ENCODE assay signal across 19 cellular contexts in the genomic region with DNA sequence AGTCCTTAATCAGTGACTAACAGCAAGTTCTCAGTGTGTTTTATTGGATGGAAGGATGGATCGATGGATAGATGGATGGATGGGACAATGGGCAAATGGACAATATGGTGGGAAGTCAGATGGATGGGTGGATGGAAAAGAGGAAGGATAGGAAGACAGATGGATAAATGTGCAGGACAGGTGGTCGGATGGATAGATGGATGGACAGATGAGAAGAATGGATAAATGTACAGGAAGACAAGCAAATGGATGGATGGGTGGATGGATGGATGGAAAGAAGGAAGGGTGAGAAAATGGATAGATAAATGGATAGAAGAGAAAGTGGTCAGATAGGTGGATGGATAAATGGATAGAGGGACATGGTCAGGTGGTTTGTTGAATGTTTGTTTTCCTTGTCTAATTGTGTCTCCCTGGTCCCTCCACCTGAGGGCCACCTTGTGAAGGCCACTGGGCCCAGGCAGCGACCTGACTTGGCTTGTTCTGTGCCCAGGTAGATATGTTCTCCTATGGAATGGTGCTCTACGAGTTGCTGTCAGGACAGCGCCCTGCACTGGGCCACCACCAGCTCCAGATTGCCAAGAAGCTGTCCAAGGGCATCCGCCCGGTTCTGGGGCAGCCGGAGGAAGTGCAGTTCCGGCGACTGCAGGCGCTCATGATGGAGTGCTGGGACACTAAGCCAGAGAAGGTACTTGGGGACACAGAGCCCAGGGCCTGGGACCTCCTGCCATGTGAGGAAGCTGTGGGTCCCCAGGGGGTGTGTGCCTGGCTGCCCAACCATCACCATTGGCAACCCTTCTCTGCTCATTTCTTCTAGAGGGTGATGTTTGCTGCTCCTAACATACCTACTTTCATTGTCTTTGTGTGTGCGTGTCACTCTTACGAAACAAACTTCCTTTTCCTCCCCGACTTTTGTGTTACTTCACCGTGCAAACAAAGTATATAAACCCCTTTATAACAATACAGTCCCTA.
A peak's percentile ranks its signal among the peaks of the same experiment; 100 is the strongest.
DNase-seq lines count a peak whose midpoint lies in the region; ATAC-seq and TF ChIP-seq lines count a peak whose summit lies in the region.
"Had no signal": no experiment of that assay in that cellular context is flagged by ENCODE, and none has a peak within 500 bp of the region (broad histone marks: within the 10 kb centered on the region; RNA-seq: fewer than 3 reads in every experiment).

No MANE protein-coding gene starts in this region.

- H3K27ac Mint-ChIP-seq in memory B cell, result peak overlapping the region; percentile 1
- H3K27ac Mint-ChIP-seq: GM23338; naive thymus-derived CD4-positive, alpha-beta T cell; stimulated activated effector memory CD8-positive, alpha-beta T cell treated with anti-CD3 and anti-CD28 coated beads, Interleukin-12 subunit alpha, Interleukin-12 subunit beta, amount 100 ng/mL, for 72 hours had no signal

- DNase-seq in D341Med (ENCODE audit: low spot score), result peak; percentile 24
- DNase-seq in dermis blood vessel endothelial cell, result peak; percentile 64
- no peak for DNase-seq in memory B cell (ENCODE audit: low spot score in 2 of 2)
- DNase-seq in smooth muscle cell (lab: John Stamatoyannopoulos, UW; ENCODE audit: unreplicated experiment), result no peak
- DNase-seq: anterior cingulate cortex; foreskin fibroblast; left ventricle myocardium inferior; naive thymus-derived CD4-positive, alpha-beta T cell; NCI-H1436; NCI-H774; thyroid gland had no signal

- H3K9me3 ChIP-seq in HEK293 (ENCODE audit: control insufficient read depth, insufficient read depth, low read depth, low read length), result no peaks in the 10 kb centered on the region; the same call in 1 of the 2 replicates
- H3K9me3 ChIP-seq in smooth muscle cell (replicated peaks; ENCODE audit: low read depth), result no peaks in the 10 kb centered on the region
- H3K9me3 ChIP-seq: left ventricle myocardium inferior, thyroid gland had no signal

- WGBS in smooth muscle cell (ENCODE audit: low lambda C conversion rate), result 93% methylated on average over 15 of the region's 15 CpGs

- POLR2A ChIA-PET in HEK293 (lab: Yijun Ruan, JAX), result no interaction called here

- H3F3A ChIP-seq in smooth muscle cell (ENCODE audit: low read depth), result no peaks in the 10 kb centered on the region

- H3K27me3 ChIP-seq in smooth muscle cell (ENCODE audit: low read depth), result no peaks in the 10 kb centered on the region
- H3K27me3 ChIP-seq: thyroid gland had no signal

- no peak for TF ChIP-seq CTCF in HEK293 (tag by site-specific recombination; IDR thresholded peaks at IDR 0.05)
- no peak for TF ChIP-seq CTCF in smooth muscle cell (IDR thresholded peaks at IDR 0.05; ENCODE audit: borderline replicate concordance, insufficient read depth, poor library complexity, severe bottlenecking)

- H3K79me2 ChIP-seq in smooth muscle cell (ENCODE audit: low read depth), result no peaks in the 10 kb centered on the region

- H3K36me3 ChIP-seq in HEK293 (ENCODE audit: control insufficient read depth in 2 of 2, insufficient read depth in 1 of 2, low read length in 2 of 2) (no peaks in the 10 kb centered on the region), smooth muscle cell (ENCODE audit: low read depth) (no peaks in the 10 kb centered on the region)

- H3K4me3 Mint-ChIP-seq in memory B cell, result no peak overlapping the region
- H3K4me3 Mint-ChIP-seq: GM23338; naive thymus-derived CD4-positive, alpha-beta T cell; stimulated activated effector memory CD8-positive, alpha-beta T cell treated with anti-CD3 and anti-CD28 coated beads, Interleukin-12 subunit alpha, Interleukin-12 subunit beta, amount 100 ng/mL, for 72 hours had no signal

- H4K20me1 ChIP-seq in smooth muscle cell (ENCODE audit: low read depth), result no peaks in the 10 kb centered on the region

- peak; percentile 21 for ATAC-seq in memory B cell (ENCODE audit: low read depth)
- no peak for ATAC-seq in GM21423 (IDR thresholded peaks at IDR 0.05; ENCODE audit: unreplicated experiment)
- no peak for ATAC-seq in HG02678 (IDR thresholded peaks at IDR 0.05; ENCODE audit: unreplicated experiment)
- no peak for ATAC-seq in GM18909 (IDR thresholded peaks at IDR 0.05; ENCODE audit: poor library complexity, unreplicated experiment)
- ATAC-seq: GM12878; GM23338; naive thymus-derived CD4-positive, alpha-beta T cell; stimulated activated effector memory CD8-positive, alpha-beta T cell treated with anti-CD3 and anti-CD28 coated beads, Interleukin-12 subunit alpha, Interleukin-12 subunit beta, amount 100 ng/mL, for 72 hours had no signal

- no peaks in the 10 kb centered on the region for H3K4me1 ChIP-seq in HEK293 (ENCODE audit: control insufficient read depth, insufficient read depth, low read length)
- H3K4me1 ChIP-seq in smooth muscle cell (ENCODE audit: low read depth), result no peaks in the 10 kb centered on the region
- H3K4me1 ChIP-seq: left ventricle myocardium inferior, thyroid gland had no signal

- H2AFZ ChIP-seq in smooth muscle cell (ENCODE audit: low read depth), result no peak overlapping the region
- H2AFZ ChIP-seq: GM23338 had no signal

- CTCF ChIA-PET in HEK293 (lab: Yijun Ruan, JAX), result interaction anchor here (0.5 to 1.4 kb wide), 2 partner anchors 48 to 200 kb away, joined by 3 to 5 read pairs; no protein-coding TSS in a partner anchor

- no peaks in the 10 kb centered on the region for H3K27me3 Mint-ChIP-seq in memory B cell

- no peak overlapping the region for H3K4me2 ChIP-seq in smooth muscle cell
- H3K4me2 ChIP-seq: GM23338, KMS-11 had no signal

- H3K27ac ChIP-seq in HEK293 (ENCODE audit: extremely low read depth, low read depth, low read length) (no peak overlapping the region), smooth muscle cell (ENCODE audit: low read depth) (no peak overlapping the region)
- H3K27ac ChIP-seq: KMS-11, left ventricle myocardium inferior, thyroid gland had no signal

- peaks cover 7% of the 10 kb centered on the region for H3K4me1 Mint-ChIP-seq in memory B cell
- H3K4me1 Mint-ChIP-seq: stimulated activated effector memory CD8-positive, alpha-beta T cell treated with anti-CD3 and anti-CD28 coated beads, Interleukin-12 subunit alpha, Interleukin-12 subunit beta, amount 100 ng/mL, for 72 hours had no signal

- peaks cover 55% of the 10 kb centered on the region for H3K36me3 Mint-ChIP-seq in memory B cell
- H3K36me3 Mint-ChIP-seq: naive thymus-derived CD4-positive, alpha-beta T cell; stimulated activated effector memory CD8-positive, alpha-beta T cell treated with anti-CD3 and anti-CD28 coated beads, Interleukin-12 subunit alpha, Interleukin-12 subunit beta, amount 100 ng/mL, for 72 hours had no signal

- H3K9me3 Mint-ChIP-seq in memory B cell, result no peaks in the 10 kb centered on the region
- H3K9me3 Mint-ChIP-seq: stimulated activated effector memory CD8-positive, alpha-beta T cell treated with anti-CD3 and anti-CD28 coated beads, Interleukin-12 subunit alpha, Interleukin-12 subunit beta, amount 100 ng/mL, for 72 hours had no signal

- H3K4me3 ChIP-seq in HEK293 (ENCODE audit: low read depth, low read length) (no peak overlapping the region), smooth muscle cell (no peak overlapping the region)
- H3K4me3 ChIP-seq: GM12878, GM23338, left ventricle myocardium inferior, thyroid gland had no signal

- no peak overlapping the region for H3K9ac ChIP-seq in smooth muscle cell (ENCODE audit: low read depth)
- H3K9ac ChIP-seq: KMS-11 had no signal

TF ChIP-seq in HEK293, 187 proteins besides CTCF, POLR2A, EP300 and RAD21:
- TF ChIP-seq ZNF366 (tag by site-specific recombination; conservative IDR thresholded peaks at IDR 0.05) (peak; percentile 94), ZNF2 (tag by site-specific recombination; IDR thresholded peaks at IDR 0.05) (no peak), ZNF514 (tag by site-specific recombination; IDR thresholded peaks at IDR 0.05) (0 out of 2 replicates have a peak, but pooled peaks have one; percentile 13)

Comparison
In these comparisons a context has a peak if more than half of its experiments do, and no peak if none do; other contexts are left out.
1. DNase-seq: peak in D341Med (single experiment) and dermis blood vessel endothelial cell (single experiment); none in memory B cell (0 of 2) and smooth muscle cell (single experiment).